ENCODE assay signal across 1 cellular context in genomic region chr5:173283318-173284288, GRCh38.
A peak's percentile ranks its signal among the peaks of the same experiment; 100 is the strongest.
TF ChIP-seq lines count a peak whose summit lies in the region.

No MANE protein-coding gene starts in this region.

TF ChIP-seq in neural cell, 6 proteins besides CTCF, POLR2A, EP300 and RAD21 (continued from another document):
- TF ChIP-seq EZH2 (IDR thresholded peaks at IDR 0.05; ENCODE audit: borderline replicate concordance, insufficient read depth, low read length, poor library complexity, severe bottlenecking), result no peak
- TF ChIP-seq MXI1 (conservative IDR thresholded peaks at IDR 0.05; ENCODE audit: poor library complexity, severe bottlenecking), result peak; percentile 89
- TF ChIP-seq POLR2AphosphoS5 (IDR thresholded peaks at IDR 0.05), result no peak
TF ChIP-seq in neural cell: peak in this region for 2.
